Comparison of ENCODE assay signal across 23 cellular contexts in genomic region chrX:20233336-20233735, GRCh38. TPM values are rescaled to one million over a fixed set of nuclear protein-coding genes. Genes with fewer than 3 reads are reported as not detected.
DNase-seq lines count a peak whose midpoint lies in the region; ATAC-seq, FAIRE-seq and TF ChIP-seq lines count a peak whose summit lies in the region.
"Had no signal": no experiment of that assay in that cellular context is flagged by ENCODE, and none has a peak within 500 bp of the region (broad histone marks: within the 10 kb centered on the region; RNA-seq: fewer than 3 reads in every experiment).

No MANE protein-coding gene starts in this region.

- no peaks in the 10 kb centered on the region for H4K20me1 ChIP-seq in K562 (replicated peaks; ENCODE audit: control insufficient read depth, insufficient read depth, low read length)
- H4K20me1 ChIP-seq in endothelial cell of umbilical vein (replicated peaks; ENCODE audit: control insufficient read depth, extremely low read depth, insufficient read depth, low read length): no peaks in the 10 kb centered on the region
- H4K20me1 ChIP-seq: BLaER1 had no signal

- peak overlapping the region; percentile 11 for H3K4me3 Mint-ChIP-seq in activated naive CD4-positive, alpha-beta T cell treated with anti-CD3 and anti-CD28 coated beads, Interleukin-2, amount 50 U/mL, for 24 hours
- H3K4me3 Mint-ChIP-seq in activated naive CD4-positive, alpha-beta T cell treated with anti-CD3 and anti-CD28 coated beads, Interleukin-2, amount 10 ng/mL, durations not matched to agents 7 days and 5 days: no peak overlapping the region
- no peak overlapping the region for H3K4me3 Mint-ChIP-seq in CD8-positive, alpha-beta T cell
- H3K4me3 Mint-ChIP-seq in activated CD8-positive, alpha-beta T cell treated with anti-CD3 and anti-CD28 coated beads, Interleukin-2, amount 10 ng/mL, durations not matched to agents 7 days and 5 days: no peak overlapping the region
- H3K4me3 Mint-ChIP-seq: B cell; CD4-positive, alpha-beta memory T cell had no signal

- H3K27ac ChIP-seq in CD8-positive, alpha-beta T cell (ENCODE audit: low read depth, low read length): no peak overlapping the region
- H3K27ac ChIP-seq in K562 (ENCODE audit: extremely low read depth, low read depth, low read length): no peak overlapping the region
- H3K27ac ChIP-seq in endothelial cell of umbilical vein (ENCODE audit: insufficient read depth, low read depth, low read length): no peak overlapping the region
- H3K27ac ChIP-seq: 22Rv1, BLaER1, C4-2B had no signal

- H3K4me1 Mint-ChIP-seq in activated naive CD4-positive, alpha-beta T cell treated with anti-CD3 and anti-CD28 coated beads, Interleukin-2, amount 50 U/mL, for 24 hours: peaks cover 42% of the 10 kb centered on the region
- H3K4me1 Mint-ChIP-seq in activated naive CD4-positive, alpha-beta T cell treated with anti-CD3 and anti-CD28 coated beads, Interleukin-2, amount 10 ng/mL, durations not matched to agents 7 days and 5 days: peaks cover 4% of the 10 kb centered on the region
- peaks cover 34% of the 10 kb centered on the region for H3K4me1 Mint-ChIP-seq in CD8-positive, alpha-beta T cell (ENCODE audit: low read depth)
- H3K4me1 Mint-ChIP-seq in activated CD8-positive, alpha-beta T cell treated with anti-CD3 and anti-CD28 coated beads, Interleukin-2, amount 10 ng/mL, durations not matched to agents 7 days and 5 days (ENCODE audit: low read depth): peaks cover 5% of the 10 kb centered on the region

- no peak overlapping the region for H2AFZ ChIP-seq in K562 (ENCODE audit: low read depth, low read length)
- H2AFZ ChIP-seq in endothelial cell of umbilical vein (ENCODE audit: low read depth, low read length): no peak overlapping the region

- dilution Hi-C loops in endothelial cell of umbilical vein (cut with MboI; ENCODE audit: extremely low pct_ligation_motif_present, low sequenced_read_pairs): no loop called here

- FAIRE-seq in K562 (lab: Jason Lieb, UNC) (no peak), endothelial cell of umbilical vein (lab: Jason Lieb, UNC) (peak; percentile 59)
- FAIRE-seq: A204.1, G401.6, GM12892, GM19239, H54 had no signal

- BruUV-seq in K562 (replicated peaks; lab: Mats Ljungman, UMichigan) (no TSS peak), endothelial cell of umbilical vein (replicated peaks; lab: Mats Ljungman, UMichigan) (no TSS peak)

- H3K27ac Mint-ChIP-seq in activated naive CD4-positive, alpha-beta T cell treated with anti-CD3 and anti-CD28 coated beads, Interleukin-2, amount 50 U/mL, for 24 hours: no peak overlapping the region
- no peak overlapping the region for H3K27ac Mint-ChIP-seq in activated naive CD4-positive, alpha-beta T cell treated with anti-CD3 and anti-CD28 coated beads, Interleukin-2, amount 10 ng/mL, durations not matched to agents 7 days and 5 days
- H3K27ac Mint-ChIP-seq in CD8-positive, alpha-beta T cell: no peak overlapping the region
- no peak overlapping the region for H3K27ac Mint-ChIP-seq in activated CD8-positive, alpha-beta T cell treated with anti-CD3 and anti-CD28 coated beads, Interleukin-2, amount 10 ng/mL, durations not matched to agents 7 days and 5 days
- H3K27ac Mint-ChIP-seq: B cell; CD4-positive, alpha-beta memory T cell had no signal

- no peak for TF ChIP-seq EP300 in K562 (IDR thresholded peaks at IDR 0.05; ENCODE audit: low read length)

- H3K36me3 ChIP-seq in CD8-positive, alpha-beta T cell (ENCODE audit: insufficient read depth, low read length): peaks cover 5% of the 10 kb centered on the region
- H3K36me3 ChIP-seq in K562 (ENCODE audit: control insufficient read depth, insufficient read depth, low read length) (peaks cover 26% of the 10 kb centered on the region; the same call in 2 of the 3 replicates), endothelial cell of umbilical vein (ENCODE audit: control insufficient read depth in 2 of 2, extremely low read depth in 1 of 2, insufficient read depth in 2 of 2, low read length in 2 of 2) (no peaks in the 10 kb centered on the region)

- POLR2A ChIA-PET in CD8-positive, alpha-beta T cell (lab: Charles Lee): no interaction called here
- POLR2A ChIA-PET in K562 (lab: Yijun Ruan, JAX): no interaction called here
- POLR2A ChIA-PET in endothelial cell of umbilical vein (lab: Charles Lee): no interaction called here
- POLR2A ChIA-PET in activated CD8-positive, alpha-beta T cell treated with anti-CD3 and anti-CD28 coated beads, Interleukin-2, amount 10 ng/mL, durations not matched to agents 7 days and 5 days (lab: Charles Lee): interaction anchor here (0.6 kb wide), 1 partner anchor 99 kb away, joined by 4 read pairs; no protein-coding TSS in a partner anchor

- TF ChIP-seq RAD21 in K562 (CRISPR knock-in tag; conservative IDR thresholded peaks at IDR 0.05 in 1 of 2, IDR thresholded peaks at IDR 0.05 in 1 of 2): no peak

- H3K27me3 Mint-ChIP-seq in activated naive CD4-positive, alpha-beta T cell treated with anti-CD3 and anti-CD28 coated beads, Interleukin-2, amount 50 U/mL, for 24 hours: no peaks in the 10 kb centered on the region
- H3K27me3 Mint-ChIP-seq in activated naive CD4-positive, alpha-beta T cell treated with anti-CD3 and anti-CD28 coated beads, Interleukin-2, amount 10 ng/mL, durations not matched to agents 7 days and 5 days: no peaks in the 10 kb centered on the region
- H3K27me3 Mint-ChIP-seq in CD8-positive, alpha-beta T cell (ENCODE audit: low read depth): no peaks in the 10 kb centered on the region
- H3K27me3 Mint-ChIP-seq in activated CD8-positive, alpha-beta T cell treated with anti-CD3 and anti-CD28 coated beads, Interleukin-2, amount 10 ng/mL, durations not matched to agents 7 days and 5 days (ENCODE audit: low read depth): no peaks in the 10 kb centered on the region
- H3K27me3 Mint-ChIP-seq: B cell; CD4-positive, alpha-beta memory T cell had no signal

- ATAC-seq in CD8-positive, alpha-beta T cell: peak; percentile 31
- ATAC-seq in K562: no peak
- ATAC-seq in activated CD8-positive, alpha-beta T cell treated with anti-CD3 and anti-CD28 coated beads, Interleukin-2, amount 10 ng/mL, durations not matched to agents 7 days and 5 days: no peak
- ATAC-seq in GM21737 (IDR thresholded peaks at IDR 0.05; ENCODE audit: unreplicated experiment): no peak

- TF ChIP-seq POLR2A in K562 (conservative IDR thresholded peaks at IDR 0.05) (no peak), endothelial cell of umbilical vein (IDR thresholded peaks at IDR 0.05; ENCODE audit: low read depth, low read length) (no peak)

- no peaks in the 10 kb centered on the region for H3K9me3 ChIP-seq in CD8-positive, alpha-beta T cell (ENCODE audit: low read length)
- H3K9me3 ChIP-seq in K562 (replicated peaks; ENCODE audit: control insufficient read depth, insufficient read depth, low read depth, low read length) (no peaks in the 10 kb centered on the region), endothelial cell of umbilical vein (replicated peaks; ENCODE audit: control insufficient read depth, insufficient read depth, low read length) (no peaks in the 10 kb centered on the region)
- H3K9me3 ChIP-seq: Caco-2, HAP-1 had no signal

- H3K36me3 Mint-ChIP-seq in activated naive CD4-positive, alpha-beta T cell treated with anti-CD3 and anti-CD28 coated beads, Interleukin-2, amount 50 U/mL, for 24 hours: peaks cover 27% of the 10 kb centered on the region
- H3K36me3 Mint-ChIP-seq in activated naive CD4-positive, alpha-beta T cell treated with anti-CD3 and anti-CD28 coated beads, Interleukin-2, amount 10 ng/mL, durations not matched to agents 7 days and 5 days: peaks cover 51% of the 10 kb centered on the region
- peaks cover 64% of the 10 kb centered on the region for H3K36me3 Mint-ChIP-seq in CD8-positive, alpha-beta T cell
- peaks cover 56% of the 10 kb centered on the region for H3K36me3 Mint-ChIP-seq in activated CD8-positive, alpha-beta T cell treated with anti-CD3 and anti-CD28 coated beads, Interleukin-2, amount 10 ng/mL, durations not matched to agents 7 days and 5 days (ENCODE audit: low read depth)

- no peak for DNase-seq in activated naive CD4-positive, alpha-beta T cell treated with anti-CD3 and anti-CD28 coated beads, Interleukin-2, amount 10 ng/mL, durations not matched to agents 7 days and 5 days
- DNase-seq in CD8-positive, alpha-beta T cell: no peak
- DNase-seq in K562 (ENCODE audit: extremely low read depth in 1 of 4, low spot score in 3 of 4): no peak
- DNase-seq in endothelial cell of umbilical vein (ENCODE audit: low read depth, low spot score): no peak
- no peak for DNase-seq in activated gamma-delta T cell treated with Interleukin-2 at 50 U/mL for 16 hours
- no peak for DNase-seq in activated CD8-positive, alpha-beta T cell treated with anti-CD3 and anti-CD28 coated beads, Interleukin-2, amount 10 ng/mL, durations not matched to agents 7 days and 5 days
- DNase-seq: Caco-2; CD4-positive, alpha-beta memory T cell; DMS153; DND-41; GOT3 had no signal

- 94% methylated on average over 2 of the region's 2 CpGs for WGBS in K562 (ENCODE audit: insufficient coverage, low coverage, missing lambda C conversion rate)

- H3K9me1 ChIP-seq in K562 (ENCODE audit: control insufficient read depth, insufficient read depth, low read length) (no peaks in the 10 kb centered on the region), endothelial cell of umbilical vein (replicated peaks; ENCODE audit: control insufficient read depth, extremely low read depth, insufficient read depth, low read length) (no peaks in the 10 kb centered on the region)

- no peaks in the 10 kb centered on the region for H3K9me3 Mint-ChIP-seq in activated naive CD4-positive, alpha-beta T cell treated with anti-CD3 and anti-CD28 coated beads, Interleukin-2, amount 50 U/mL, for 24 hours
- peaks cover 6% of the 10 kb centered on the region for H3K9me3 Mint-ChIP-seq in activated naive CD4-positive, alpha-beta T cell treated with anti-CD3 and anti-CD28 coated beads, Interleukin-2, amount 10 ng/mL, durations not matched to agents 7 days and 5 days
- H3K9me3 Mint-ChIP-seq in CD8-positive, alpha-beta T cell: no peaks in the 10 kb centered on the region
- H3K9me3 Mint-ChIP-seq in activated CD8-positive, alpha-beta T cell treated with anti-CD3 and anti-CD28 coated beads, Interleukin-2, amount 10 ng/mL, durations not matched to agents 7 days and 5 days (ENCODE audit: insufficient read depth): peaks cover 5% of the 10 kb centered on the region

- TF ChIP-seq CTCF in CD8-positive, alpha-beta T cell (IDR thresholded peaks at IDR 0.05): no peak
- TF ChIP-seq CTCF in K562 (IDR thresholded peaks at IDR 0.05 in 2 of 3, conservative IDR thresholded peaks at IDR 0.05 in 1 of 3; ENCODE audit: insufficient read depth in 2 of 3, low read depth in 1 of 3, low read length in 3 of 3) (no peak), endothelial cell of umbilical vein (IDR thresholded peaks at IDR 0.05; ENCODE audit: extremely low read depth in 1 of 2, insufficient read depth in 1 of 2, low read depth in 1 of 2, low read length in 2 of 2) (no peak)

- no peak overlapping the region for H3K4me2 ChIP-seq in K562 (ENCODE audit: insufficient read depth, low read length)
- H3K4me2 ChIP-seq in endothelial cell of umbilical vein (ENCODE audit: insufficient read depth, low read length): no peak overlapping the region
- H3K4me2 ChIP-seq: BLaER1 had no signal

- in situ Hi-C loops in K562 (cut with MboI): no loop called here

- H3K27me3 ChIP-seq in CD8-positive, alpha-beta T cell (ENCODE audit: insufficient read depth, low read length): no peaks in the 10 kb centered on the region
- H3K27me3 ChIP-seq in K562 (ENCODE audit: control insufficient read depth in 2 of 2, insufficient read depth in 2 of 2, low read length in 2 of 2) (no peaks in the 10 kb centered on the region), endothelial cell of umbilical vein (ENCODE audit: control insufficient read depth in 2 of 2, insufficient read depth in 2 of 2, low read length in 2 of 2) (no peaks in the 10 kb centered on the region)
- H3K27me3 ChIP-seq: BLaER1 had no signal

- no peak overlapping the region for H3K9ac ChIP-seq in K562 (ENCODE audit: insufficient read depth in 1 of 2, low read depth in 2 of 2, low read length in 2 of 2)
- H3K9ac ChIP-seq in endothelial cell of umbilical vein (replicated peaks; ENCODE audit: extremely low read depth, insufficient read depth, low read length): no peak overlapping the region
- H3K9ac ChIP-seq: BLaER1 had no signal

- H3K4me3 ChIP-seq in CD8-positive, alpha-beta T cell (ENCODE audit: low read depth, low read length): no peak overlapping the region
- H3K4me3 ChIP-seq in K562: no peak overlapping the region
- H3K4me3 ChIP-seq in endothelial cell of umbilical vein (replicated peaks in 1 of 3; ENCODE audit: insufficient read depth in 1 of 3, low read depth in 1 of 3, low read length in 3 of 3): no peak overlapping the region
- H3K4me3 ChIP-seq: BLaER1, HAP-1 had no signal

- H3K79me2 ChIP-seq in K562 (ENCODE audit: control insufficient read depth, insufficient read depth, low read length): peaks cover 14% of the 10 kb centered on the region; the same call in 1 of the 3 replicates
- peaks cover 5% of the 10 kb centered on the region for H3K79me2 ChIP-seq in endothelial cell of umbilical vein (ENCODE audit: control insufficient read depth, insufficient read depth, low read length)

- intact Hi-C loops in CD8-positive, alpha-beta T cell (cut with DNase I, micrococcal nuclease): no loop called here
- intact Hi-C loops in K562 (cut with micrococcal nuclease): no loop called here
- intact Hi-C loops in endothelial cell of umbilical vein (cut with micrococcal nuclease): no loop called here

- no peaks in the 10 kb centered on the region for H3K4me1 ChIP-seq in CD8-positive, alpha-beta T cell (ENCODE audit: insufficient read depth, low read length)
- H3K4me1 ChIP-seq in K562 (replicated peaks in 1 of 2; ENCODE audit: control insufficient read depth in 2 of 2, insufficient read depth in 2 of 2, low read length in 2 of 2) (no peaks in the 10 kb centered on the region), endothelial cell of umbilical vein (ENCODE audit: control insufficient read depth, extremely low read depth, insufficient read depth, low read length) (peaks cover 3% of the 10 kb centered on the region)
- H3K4me1 ChIP-seq: BLaER1 had no signal

- CTCF ChIA-PET in activated naive CD4-positive, alpha-beta T cell treated with anti-CD3 and anti-CD28 coated beads, Interleukin-2, amount 10 ng/mL, durations not matched to agents 7 days and 5 days (lab: Charles Lee): interaction anchor here (0.9 kb wide), 1 partner anchor 20 kb away, joined by 3 read pairs; no protein-coding TSS in a partner anchor
- CTCF ChIA-PET in CD8-positive, alpha-beta T cell (lab: Charles Lee): no interaction called here
- CTCF ChIA-PET in K562 (lab: Yijun Ruan, JAX; ENCODE audit: low intra/inter-chr PET ratio) (no interaction called here), endothelial cell of umbilical vein (lab: Charles Lee) (no interaction called here)
- CTCF ChIA-PET in activated CD8-positive, alpha-beta T cell treated with anti-CD3 and anti-CD28 coated beads, Interleukin-2, amount 10 ng/mL, durations not matched to agents 7 days and 5 days (lab: Charles Lee): no interaction called here

RNA-seq across cellular contexts. Expression of gene RPS6KA3, which starts 33.4 kb away (rescaled TPM):
- total RNA-seq in CD8-positive, alpha-beta T cell: 10 to 100 TPM; 36.9 to 37.3 TPM
- total RNA-seq in K562 (2011; cell fraction: chromatin; rRNA removed; ENCODE audit: low replicate concordance): 14.9 and 51.4 TPM in 2 replicates
- total RNA-seq in K562 (2011; cell fraction: nucleolus; rRNA removed): 6.5 and 9.7 TPM in 2 replicates
- 19.4 and 38.2 TPM in 2 replicates for total RNA-seq in K562 (2011; cell fraction: nucleoplasm; rRNA removed)
- total RNA-seq in K562 (2014; rRNA removed) (22.0 and 22.9 TPM in 2 replicates), K562 (2014; rRNA removed; fragmentation: Illumina TruSeq; extraction: Trizol) (48.8 and 59.8 TPM in 2 replicates), K562 (2015; rRNA removed; fragmentation: Illumina TruSeq; extraction: Trizol) (33.3 and 37.4 TPM in 2 replicates), K562 (2021) (42.6 and 45.2 TPM in 2 replicates), endothelial cell of umbilical vein (61.6 and 63.6 TPM in 2 replicates)
- polyA plus RNA-seq in K562 (2011; rRNA removed) (39.0 and 61.9 TPM in 2 replicates), K562 (2014; fragmentation: Illumina TruSeq; extraction: Trizol) (39.9 and 40.3 TPM in 2 replicates), K562 (2014; fragmentation: Nextera tagmentation; extraction: Ambion mirVana) (10 to 100 TPM; 10.9 to 21.9 TPM), K562 (2014; rRNA removed) (26.6 and 27.1 TPM in 2 replicates), endothelial cell of umbilical vein (24.4 and 27.7 TPM in 2 replicates)
- 20.5 and 23.2 TPM in 2 replicates for polyA plus RNA-seq in K562 (2011; cell fraction: cytosol; rRNA removed)
- polyA plus RNA-seq in K562 (2011; cell fraction: nucleus; rRNA removed): 16.6 TPM in 2 replicates
- 28.0 and 29.8 TPM in 2 replicates for polyA plus RNA-seq in K562 (2012)
- polyA minus RNA-seq in K562 (2011; rRNA and poly(A)+ RNA removed): 70.3 and 106 TPM in 2 replicates
- polyA minus RNA-seq in K562 (2011; cell fraction: cytosol; rRNA and poly(A)+ RNA removed): 38.7 and 52.2 TPM in 2 replicates
- 8.2 and 13.3 TPM in 2 replicates for polyA minus RNA-seq in K562 (2011; cell fraction: nucleus; rRNA and poly(A)+ RNA removed)
- polyA plus RNA-seq in endothelial cell of umbilical vein (2011; cell fraction: cytosol; rRNA removed): 31.2 and 35.5 TPM in 2 replicates
- 32.1 and 40.2 TPM in 2 replicates for polyA plus RNA-seq in endothelial cell of umbilical vein (2011; cell fraction: nucleus; rRNA removed)
- 57.6 and 68.6 TPM in 2 replicates for polyA plus RNA-seq in endothelial cell of umbilical vein (2012)
- polyA minus RNA-seq in endothelial cell of umbilical vein: 90.1 and 96.1 TPM in 2 replicates
- 51.0 TPM for polyA minus RNA-seq in endothelial cell of umbilical vein (2011; cell fraction: cytosol; rRNA and poly(A)+ RNA removed)
- polyA minus RNA-seq in endothelial cell of umbilical vein (2011; cell fraction: nucleus; rRNA and poly(A)+ RNA removed): 30.3 and 38.4 TPM in 2 replicates
- 10 to 100 TPM; 80.2 to 82.0 TPM for total RNA-seq in activated CD8-positive, alpha-beta T cell treated with anti-CD3 and anti-CD28 coated beads, Interleukin-2, amount 10 ng/mL, durations not matched to agents 7 days and 5 days
